ENCODE assay signal across 9 cellular contexts in the genomic region with DNA sequence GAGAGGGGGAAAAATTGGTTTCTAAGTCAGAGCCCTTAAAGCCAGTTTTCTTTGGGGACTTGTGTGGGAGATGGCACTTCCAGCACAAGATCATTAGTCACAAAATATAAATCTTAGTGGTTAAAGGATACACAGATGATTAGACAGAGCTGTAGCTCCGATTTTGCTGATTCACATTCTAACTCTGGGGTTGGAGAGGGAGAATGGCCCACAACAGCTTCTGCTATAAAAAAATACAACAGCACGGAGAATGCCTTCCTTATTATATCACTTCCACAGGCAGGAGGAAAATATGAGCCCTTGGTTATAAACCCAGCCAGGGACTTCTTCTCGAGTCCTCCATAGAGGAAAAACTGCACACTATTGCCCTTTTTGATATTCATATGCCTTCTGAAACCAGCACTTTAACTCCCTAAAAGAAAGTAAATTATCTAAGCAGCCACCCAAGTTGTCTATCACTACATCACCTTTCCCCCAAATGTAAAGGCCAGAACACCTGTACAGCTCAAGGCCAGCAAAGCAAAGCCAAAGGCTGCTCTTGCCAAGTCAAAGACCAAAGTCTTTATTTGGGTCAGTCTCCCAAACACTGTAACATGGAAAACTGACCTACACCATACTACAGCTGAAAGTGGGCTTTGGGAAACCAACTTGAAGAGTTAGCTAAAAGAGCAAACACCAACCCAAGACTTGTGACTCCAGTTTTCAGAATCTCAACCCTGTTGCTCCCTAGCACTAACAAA. TPM values are rescaled to one million over a fixed set of nuclear protein-coding genes. Genes with fewer than 3 reads are reported as not detected.
DNase-seq lines count a peak whose midpoint lies in the region; ATAC-seq, FAIRE-seq and TF ChIP-seq lines count a peak whose summit lies in the region.
"Had no signal": no experiment of that assay in that cellular context is flagged by ENCODE, and none has a peak within 500 bp of the region (broad histone marks: within the 10 kb centered on the region; RNA-seq: fewer than 3 reads in every experiment).

No MANE protein-coding gene starts in this region.

- POLR2A ChIA-PET in AG04449 (lab: Yijun Ruan, JAX) = interaction anchor here (0.7 to 1.4 kb wide), 2 partner anchors 9 to 20 kb away, joined by 3 to 4 read pairs; no protein-coding TSS in a partner anchor
- POLR2A ChIA-PET in K562 (lab: Yijun Ruan, JAX) = interaction anchor here (0.7 to 2.0 kb wide), 10 partner anchors 7 to 146 kb away, joined by 3 to 6 read pairs (median 4); partner anchors contain the start of gene HSP90AB1

- intact Hi-C loops in K562 (cut with micrococcal nuclease) = loop anchor here (5.0 kb wide), 1 partner anchor 35 kb away; no protein-coding TSS in a partner anchor

- ATAC-seq in K562 (0 out of 3 replicates have a peak, but pooled peaks have one; percentile 8), memory B cell (ENCODE audit: low read depth) (no peak), HG02870 (IDR thresholded peaks at IDR 0.05; ENCODE audit: unreplicated experiment) (no peak)

- 45% methylated on average over 3 of the region's 3 CpGs for WGBS in K562 (ENCODE audit: insufficient coverage, low coverage, missing lambda C conversion rate)

- H3K27me3 Mint-ChIP-seq in memory B cell = no peaks in the 10 kb centered on the region

- peak overlapping the region; percentile 35 for H3K27ac Mint-ChIP-seq in memory B cell

- no peak for TF ChIP-seq POLR2A in K562 (conservative IDR thresholded peaks at IDR 0.05)

- TF ChIP-seq EP300 in K562 (IDR thresholded peaks at IDR 0.05; ENCODE audit: low read length) = no peak

- no peak overlapping the region for H3K4me2 ChIP-seq in K562 (ENCODE audit: insufficient read depth, low read length)

- CTCF ChIA-PET in AG04449 (lab: Yijun Ruan, JAX) = interaction anchor here (0.7 to 15.2 kb wide), 8 partner anchors 7 to 121 kb away, joined by 3 to 196 read pairs (median 3); no protein-coding TSS in a partner anchor
- CTCF ChIA-PET in K562 (lab: Yijun Ruan, JAX; ENCODE audit: low intra/inter-chr PET ratio) = no interaction called here

- H3K79me2 ChIP-seq in K562 (ENCODE audit: control insufficient read depth, insufficient read depth, low read length) = peaks cover 80% of the 10 kb centered on the region

- no peak overlapping the region for H3K4me3 Mint-ChIP-seq in memory B cell

- peak overlapping the region; percentile 11 to 27; a peak in 1 of 4 replicates for H3K9ac ChIP-seq in K562 (ENCODE audit: insufficient read depth in 1 of 2, low read depth in 2 of 2, low read length in 2 of 2)

- TF ChIP-seq CTCF in AG04449 (IDR thresholded peaks at IDR 0.05; ENCODE audit: insufficient read depth, low read length, missing control alignments) (no peak), K562 (IDR thresholded peaks at IDR 0.05 in 2 of 3, conservative IDR thresholded peaks at IDR 0.05 in 1 of 3; ENCODE audit: insufficient read depth in 2 of 3, low read depth in 1 of 3, low read length in 3 of 3) (no peak)

- H2AFZ ChIP-seq in K562 (ENCODE audit: low read depth, low read length) = no peak overlapping the region

- H3K36me3 ChIP-seq in K562 (ENCODE audit: control insufficient read depth, insufficient read depth, low read length) = peaks cover 86% of the 10 kb centered on the region

- H3K9me1 ChIP-seq in K562 (ENCODE audit: control insufficient read depth, insufficient read depth, low read length) = peaks cover 8% of the 10 kb centered on the region

- H3K36me3 Mint-ChIP-seq in memory B cell = peaks cover 17% of the 10 kb centered on the region

- no peaks in the 10 kb centered on the region for H3K27me3 ChIP-seq in K562 (ENCODE audit: control insufficient read depth in 2 of 2, insufficient read depth in 2 of 2, low read length in 2 of 2)

- H3K9me3 ChIP-seq in K562 (replicated peaks; ENCODE audit: control insufficient read depth, insufficient read depth, low read depth, low read length) = no peaks in the 10 kb centered on the region

- H3K9me3 Mint-ChIP-seq in memory B cell = no peaks in the 10 kb centered on the region

- peaks cover 52% of the 10 kb centered on the region for H4K20me1 ChIP-seq in K562 (replicated peaks; ENCODE audit: control insufficient read depth, insufficient read depth, low read length)

- H3K4me3 ChIP-seq in AG04449 (ENCODE audit: low read depth, low read length) = peak overlapping the region; percentile 19; the same call in 1 of the 2 replicates
- no peak overlapping the region for H3K4me3 ChIP-seq in K562

- DNase-seq in AG04449 (ENCODE audit: low read depth, low spot score) (peak; percentile 74), HS-5 (ENCODE audit: low read depth) (peak; percentile 71), K562 (ENCODE audit: extremely low read depth in 1 of 4, low spot score in 3 of 4) (peak in 1 of 4 experiments; percentile 27), memory B cell (ENCODE audit: low spot score in 2 of 2) (no peak), NCI-H774 (lab: John Stamatoyannopoulos, UW) (no peak), NCI-H748 treated with DMSO at 0.1 percent for 48 hours (lab: John Stamatoyannopoulos, UW) (no peak), GF-D8 (lab: John Stamatoyannopoulos, UW) (no peak)
- DNase-seq: DMS153 had no signal

- peaks cover 33 to 54% of the 10 kb centered on the region in 2 experiments for H3K4me1 ChIP-seq in K562 (replicated peaks in 1 of 2; ENCODE audit: control insufficient read depth in 2 of 2, insufficient read depth in 2 of 2, low read length in 2 of 2)

- in situ Hi-C loops in K562 (cut with MboI) = no loop called here

- FAIRE-seq in K562 (lab: Jason Lieb, UNC) = no peak

- H3K4me1 Mint-ChIP-seq in memory B cell = peaks cover 19% of the 10 kb centered on the region

- no TSS peak for BruUV-seq in K562 (replicated peaks; lab: Mats Ljungman, UMichigan)

- peak overlapping the region; percentile 19; the same call in 2 of the 3 replicates for H3K27ac ChIP-seq in K562 (ENCODE audit: extremely low read depth, low read depth, low read length)

- no peak for TF ChIP-seq RAD21 in K562 (CRISPR knock-in tag; conservative IDR thresholded peaks at IDR 0.05 in 1 of 2, IDR thresholded peaks at IDR 0.05 in 1 of 2)

TF ChIP-seq in K562, 482 proteins besides CTCF, POLR2A, EP300 and RAD21 (continues in another document):
- peak; percentile 37 for TF ChIP-seq MEIS2 (IDR thresholded peaks at IDR 0.05; ENCODE audit: partially characterized antibody)

RNA-seq across cellular contexts. Expression of gene MRPL14, which starts 10.4 kb away (rescaled TPM):
- total RNA-seq in K562 (2011; cell fraction: chromatin; rRNA removed; ENCODE audit: low replicate concordance) = 39.2 and 66.5 TPM in 2 replicates
- total RNA-seq in K562 (2011; cell fraction: nucleolus; rRNA removed) = 54.2 and 60.8 TPM in 2 replicates
- 55.7 and 67.6 TPM in 2 replicates for total RNA-seq in K562 (2011; cell fraction: nucleoplasm; rRNA removed)
- 166 and 199 TPM in 2 replicates for total RNA-seq in K562 (2014; rRNA removed)
- total RNA-seq in K562 (2014; rRNA removed; fragmentation: Illumina TruSeq; extraction: Trizol) = 97.5 and 126 TPM in 2 replicates
- 130 and 136 TPM in 2 replicates for total RNA-seq in K562 (2015; rRNA removed; fragmentation: Illumina TruSeq; extraction: Trizol)
- 143 and 149 TPM in 2 replicates for total RNA-seq in K562 (2021)
- 145 and 165 TPM in 2 replicates for polyA plus RNA-seq in K562 (2011; rRNA removed)
- polyA plus RNA-seq in K562 (2011; cell fraction: cytosol; rRNA removed) = 149 and 217 TPM in 2 replicates
- polyA plus RNA-seq in K562 (2011; cell fraction: nucleus; rRNA removed) = 68.7 and 82.6 TPM in 2 replicates
- polyA plus RNA-seq in K562 (2012) = 102 and 171 TPM in 2 replicates
- 134 and 163 TPM in 2 replicates for polyA plus RNA-seq in K562 (2014; fragmentation: Illumina TruSeq; extraction: Trizol)
- polyA plus RNA-seq in K562 (2014; fragmentation: Nextera tagmentation; extraction: Ambion mirVana) = 100 to 1,000 TPM; 414 to 424 TPM
- polyA plus RNA-seq in K562 (2014; rRNA removed) = 195 and 240 TPM in 2 replicates
- polyA minus RNA-seq in K562 (2011; rRNA and poly(A)+ RNA removed) = 39.8 and 41.8 TPM in 2 replicates
- 38.6 and 39.1 TPM in 2 replicates for polyA minus RNA-seq in K562 (2011; cell fraction: cytosol; rRNA and poly(A)+ RNA removed)
- 15.3 and 25.4 TPM in 2 replicates for polyA minus RNA-seq in K562 (2011; cell fraction: nucleus; rRNA and poly(A)+ RNA removed)

RNA-seq across cellular contexts. Expression of gene TMEM63B, which starts 10.5 kb away (rescaled TPM):
- 125 and 274 TPM in 2 replicates for total RNA-seq in K562 (2011; cell fraction: chromatin; rRNA removed; ENCODE audit: low replicate concordance)
- 162 and 166 TPM in 2 replicates for total RNA-seq in K562 (2011; cell fraction: nucleolus; rRNA removed)
- total RNA-seq in K562 (2011; cell fraction: nucleoplasm; rRNA removed) = 160 TPM in 2 replicates
- total RNA-seq in K562 (2014; rRNA removed) = 12.6 and 22.5 TPM in 2 replicates
- 10.8 and 14.4 TPM in 2 replicates for total RNA-seq in K562 (2014; rRNA removed; fragmentation: Illumina TruSeq; extraction: Trizol)
- 14.0 and 14.3 TPM in 2 replicates for total RNA-seq in K562 (2015; rRNA removed; fragmentation: Illumina TruSeq; extraction: Trizol)
- 39.2 and 39.4 TPM in 2 replicates for total RNA-seq in K562 (2021)
- 37.0 and 59.6 TPM in 2 replicates for polyA plus RNA-seq in K562 (2011; rRNA removed)
- 69.9 and 86.4 TPM in 2 replicates for polyA plus RNA-seq in K562 (2011; cell fraction: cytosol; rRNA removed)
- 128 and 148 TPM in 2 replicates for polyA plus RNA-seq in K562 (2011; cell fraction: nucleus; rRNA removed)
- polyA plus RNA-seq in K562 (2012) = 27.9 and 28.7 TPM in 2 replicates
- 32.5 and 35.7 TPM in 2 replicates for polyA plus RNA-seq in K562 (2014; fragmentation: Illumina TruSeq; extraction: Trizol)
- polyA plus RNA-seq in K562 (2014; fragmentation: Nextera tagmentation; extraction: Ambion mirVana) = under 1 TPM; 0.14 to 0.17 TPM
- 26.8 and 31.0 TPM in 2 replicates for polyA plus RNA-seq in K562 (2014; rRNA removed)
- 52.7 and 68.9 TPM in 2 replicates for polyA minus RNA-seq in K562 (2011; rRNA and poly(A)+ RNA removed)
- 35.2 and 46.9 TPM in 2 replicates for polyA minus RNA-seq in K562 (2011; cell fraction: cytosol; rRNA and poly(A)+ RNA removed)
- 25.6 and 33.4 TPM in 2 replicates for polyA minus RNA-seq in K562 (2011; cell fraction: nucleus; rRNA and poly(A)+ RNA removed)

RNA-seq across cellular contexts. Expression of gene CAPN11, which starts 41.8 kb away (rescaled TPM):
- total RNA-seq in K562 (2011; cell fraction: chromatin; rRNA removed; ENCODE audit: low replicate concordance) = 2.2 and 4.6 TPM in 2 replicates
- 1.8 and 2.5 TPM in 2 replicates for total RNA-seq in K562 (2011; cell fraction: nucleolus; rRNA removed)
- 1.6 and 1.9 TPM in 2 replicates for total RNA-seq in K562 (2011; cell fraction: nucleoplasm; rRNA removed)
- total RNA-seq in K562 (2014; rRNA removed) = 0.20 and 0.41 TPM in 2 replicates
- 0.13 and 0.18 TPM in 2 replicates for total RNA-seq in K562 (2014; rRNA removed; fragmentation: Illumina TruSeq; extraction: Trizol)
- total RNA-seq in K562 (2015; rRNA removed; fragmentation: Illumina TruSeq; extraction: Trizol) = 0.07 and 0.11 TPM in 2 replicates
- total RNA-seq in K562 (2021) = 0.07 and 0.18 TPM in 2 replicates
- 0.30 and 0.46 TPM in 2 replicates for polyA plus RNA-seq in K562 (2011; rRNA removed)
- polyA plus RNA-seq in K562 (2011; cell fraction: cytosol; rRNA removed) = 0.15 and 0.57 TPM in 2 replicates
- polyA plus RNA-seq in K562 (2011; cell fraction: nucleus; rRNA removed) = 3.4 and 5.7 TPM in 2 replicates
- 0.35 and 1.5 TPM in 2 replicates for polyA plus RNA-seq in K562 (2012)
- polyA plus RNA-seq in K562 (2014; fragmentation: Illumina TruSeq; extraction: Trizol) = 0.15 and 0.19 TPM in 2 replicates
- polyA plus RNA-seq in K562 (2014; fragmentation: Nextera tagmentation; extraction: Ambion mirVana) = under 1 TPM in 1 of 2 experiments, not detected in 1; 0.03 TPM
- polyA plus RNA-seq in K562 (2014; rRNA removed) = 0.04 and 0.61 TPM in 2 replicates
- polyA minus RNA-seq in K562 (2011; rRNA and poly(A)+ RNA removed) = 0.24 and 0.25 TPM in 2 replicates
- polyA minus RNA-seq in K562 (2011; cell fraction: cytosol; rRNA and poly(A)+ RNA removed) = 0.48 TPM in 1 of 2 replicates, not detected in the other
- polyA minus RNA-seq in K562 (2011; cell fraction: nucleus; rRNA and poly(A)+ RNA removed) = 0.67 and 0.81 TPM in 2 replicates

Comparison
In these comparisons a context has a peak if more than half of its experiments do, and no peak if none do; other contexts are left out.
1. DNase-seq: peak in AG04449 (single experiment) and HS-5 (single experiment); none in memory B cell (0 of 2), NCI-H774 (single experiment), NCI-H748 treated with DMSO at 0.1 percent for 48 hours (single experiment) and GF-D8 (single experiment).